14 cellular contexts compared by ENCODE assay signal in genomic region chr16:77499373-77500285, GRCh38.
DNase-seq lines count a peak whose midpoint lies in the region; ATAC-seq and TF ChIP-seq lines count a peak whose summit lies in the region.
"Had no signal": no experiment of that assay in that cellular context is flagged by ENCODE, and none has a peak within 500 bp of the region (broad histone marks: within the 10 kb centered on the region; RNA-seq: fewer than 3 reads in every experiment).

No MANE protein-coding gene starts in this region.

- H3K27me3 Mint-ChIP-seq in nephron progenitor cell (ENCODE audit: low read depth, poor library complexity): no peaks in the 10 kb centered on the region
- no peaks in the 10 kb centered on the region for H3K27me3 Mint-ChIP-seq in activated CD4-positive, alpha-beta memory T cell treated with anti-CD3 and anti-CD28 coated beads for 36 hours

- H3K27me3 ChIP-seq in SJCRH30: no peaks in the 10 kb centered on the region

- H3K9me3 ChIP-seq in SJCRH30 (replicated peaks): no peaks in the 10 kb centered on the region

- peaks cover 10% of the 10 kb centered on the region for H3K9me3 Mint-ChIP-seq in nephron progenitor cell
- no peaks in the 10 kb centered on the region for H3K9me3 Mint-ChIP-seq in activated CD4-positive, alpha-beta memory T cell treated with anti-CD3 and anti-CD28 coated beads for 36 hours
- H3K9me3 Mint-ChIP-seq: activated T-cell treated with anti-CD3 and anti-CD28 coated beads, Interleukin-2, amount 50 U/mL, for 72 hours had no signal

- ATAC-seq in HG03025 (IDR thresholded peaks at IDR 0.05; ENCODE audit: low FRiP score, unreplicated experiment): no peak
- ATAC-seq: activated T-cell treated with anti-CD3 and anti-CD28 coated beads, Interleukin-2, amount 50 U/mL, for 72 hours had no signal

- H3K4me1 Mint-ChIP-seq in nephron progenitor cell: peaks cover 77% of the 10 kb centered on the region
- no peaks in the 10 kb centered on the region for H3K4me1 Mint-ChIP-seq in activated CD4-positive, alpha-beta memory T cell treated with anti-CD3 and anti-CD28 coated beads for 36 hours (ENCODE audit: low read depth)

- H3K27ac Mint-ChIP-seq in nephron progenitor cell: peak overlapping the region; percentile 93
- no peak overlapping the region for H3K27ac Mint-ChIP-seq in activated CD4-positive, alpha-beta memory T cell treated with anti-CD3 and anti-CD28 coated beads for 36 hours
- H3K27ac Mint-ChIP-seq: activated T-cell treated with anti-CD3 and anti-CD28 coated beads, Interleukin-2, amount 50 U/mL, for 72 hours had no signal

- H3K4me3 Mint-ChIP-seq in nephron progenitor cell: peak overlapping the region; percentile 27
- H3K4me3 Mint-ChIP-seq in activated CD4-positive, alpha-beta memory T cell treated with anti-CD3 and anti-CD28 coated beads for 36 hours: no peak overlapping the region
- H3K4me3 Mint-ChIP-seq: activated T-cell treated with anti-CD3 and anti-CD28 coated beads, Interleukin-2, amount 50 U/mL, for 72 hours had no signal

- H3K36me3 Mint-ChIP-seq in nephron progenitor cell (ENCODE audit: low read depth): peaks cover 3% of the 10 kb centered on the region
- no peaks in the 10 kb centered on the region for H3K36me3 Mint-ChIP-seq in activated CD4-positive, alpha-beta memory T cell treated with anti-CD3 and anti-CD28 coated beads for 36 hours

- H3K4me3 ChIP-seq in AG09309 (ENCODE audit: control insufficient read depth, low read depth, low read length): no peak overlapping the region
- H3K4me3 ChIP-seq in SJCRH30: no peak overlapping the region

- intact Hi-C loops in activated CD4-positive, alpha-beta memory T cell treated with anti-CD3 and anti-CD28 coated beads for 36 hours (cut with micrococcal nuclease): no loop called here

- no peaks in the 10 kb centered on the region for H3K36me3 ChIP-seq in SJCRH30

- TF ChIP-seq CTCF in AG09309 (IDR thresholded peaks at IDR 0.05; ENCODE audit: control insufficient read depth, insufficient read depth, low read depth, low read length, missing control alignments) (no peak), nephron progenitor cell (IDR thresholded peaks at IDR 0.05) (no peak)

- H3K27ac ChIP-seq in SJCRH30: no peak overlapping the region

- CTCF ChIA-PET in activated CD4-positive, alpha-beta memory T cell treated with anti-CD3 and anti-CD28 coated beads for 36 hours (lab: Charles Lee): no interaction called here

- POLR2A ChIA-PET in activated CD4-positive, alpha-beta memory T cell treated with anti-CD3 and anti-CD28 coated beads for 36 hours (lab: Charles Lee): no interaction called here

- H3K4me1 ChIP-seq in SJCRH30: no peaks in the 10 kb centered on the region

- DNase-seq in AG09309 (ENCODE audit: low read depth) (peak; percentile 11), RKO (ENCODE audit: low spot score) (peak; percentile 3), fibroblast of peridontal ligament (ENCODE audit: extremely low read depth) (peak; percentile 71), nephron progenitor cell (peak; percentile 27), SJCRH30 (no peak)
- DNase-seq in activated CD8-positive, alpha-beta memory T cell treated with anti-CD3 and anti-CD28 coated beads, Interleukin-2, amount 50 U/mL, for 4 hours: no peak
- DNase-seq in activated CD4-positive, alpha-beta memory T cell treated with anti-CD3 and anti-CD28 coated beads for 36 hours: no peak
- DNase-seq: activated T-cell treated with anti-CD3 and anti-CD28 coated beads, Interleukin-2, amount 50 U/mL, for 72 hours; AML-193; cortex of kidney; GOT3; stimulated activated CD4-positive, alpha-beta T cell treated with anti-CD3 and anti-CD28 coated beads, Interleukin-4, amount 100 ng/mL, for 24 hours; T-helper 9 cell had no signal

Comparison
In these comparisons a context has a peak if more than half of its experiments do, and no peak if none do; other contexts are left out.
1. DNase-seq: peak in AG09309 (single experiment), RKO (single experiment), fibroblast of peridontal ligament (single experiment) and nephron progenitor cell (single experiment); none in SJCRH30 (0 of 2), activated CD8-positive, alpha-beta memory T cell treated with anti-CD3 and anti-CD28 coated beads, Interleukin-2, amount 50 U/mL, for 4 hours (single experiment) and activated CD4-positive, alpha-beta memory T cell treated with anti-CD3 and anti-CD28 coated beads for 36 hours (single experiment).